In the genomic region with DNA sequence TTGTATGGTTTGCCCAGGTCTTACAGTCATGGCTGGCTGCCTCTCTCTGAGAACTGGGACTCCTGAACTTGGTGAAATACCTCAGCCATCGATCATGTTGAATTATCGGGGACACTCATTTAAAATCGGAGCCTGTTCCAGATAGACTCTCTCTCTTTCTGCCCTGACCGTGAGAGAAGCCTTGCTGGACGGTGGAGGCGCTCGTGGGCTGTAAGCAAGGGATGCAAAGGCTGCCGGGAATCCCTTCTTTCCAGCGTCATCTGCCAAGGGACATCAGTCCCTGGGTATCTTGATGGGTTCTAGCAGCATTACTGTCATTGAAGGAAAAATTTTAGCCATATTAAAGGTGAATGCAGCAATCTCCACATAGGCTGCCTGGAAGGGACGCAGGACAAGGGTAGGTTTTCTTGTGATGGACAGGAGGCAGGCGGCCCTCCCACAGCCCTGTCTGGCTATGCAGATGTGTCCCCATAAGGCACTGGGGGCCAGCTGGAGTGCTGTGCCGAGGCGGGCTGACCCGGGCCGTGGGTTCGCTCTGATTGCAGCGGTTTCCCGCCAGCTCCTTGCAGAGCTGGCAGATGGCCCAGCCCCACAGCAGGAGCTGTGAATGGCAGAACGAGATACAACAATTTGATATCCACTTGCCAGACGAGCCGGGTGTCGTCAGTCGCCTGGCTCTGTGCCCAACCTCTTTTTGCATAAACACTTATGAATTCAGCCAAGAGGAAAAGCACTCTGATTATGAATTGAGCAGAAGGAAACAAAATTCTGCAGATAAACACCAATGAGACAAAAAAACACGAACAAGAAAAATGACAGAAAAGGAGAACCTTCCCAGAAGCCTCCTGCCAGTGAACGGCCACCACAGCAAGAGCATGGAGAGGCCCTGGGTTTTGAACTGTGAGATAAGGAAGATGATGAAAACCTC, we compare ENCODE assay signal across 8 cellular contexts.
DNase-seq lines count a peak whose midpoint lies in the region; ATAC-seq and TF ChIP-seq lines count a peak whose summit lies in the region.
"Not testable (repeated sequence)": the region's sequence is repeated elsewhere in the genome, so short reads cannot be mapped to it uniquely, and the experiment has no call there.

No MANE protein-coding gene starts in this region.

- H3K27me3 ChIP-seq in SK-N-SH (ENCODE audit: insufficient read depth): not testable (repeated sequence)
- H3K27me3 ChIP-seq in heart right ventricle (peaks cover 0 to 15% (median 4%) of the 10 kb centered on the region in 7 donors), spleen (replicated peaks in 1 of 7) (peaks cover 0 to 49% (median 4%) of the 10 kb centered on the region in 7 donors)

- H3K27ac ChIP-seq in SK-N-SH (ENCODE audit: low read depth in 2 of 2, low read length in 1 of 2) (peak overlapping the region in 1 of 2 experiments; percentile 96; a peak in 2 of 4 replicates), heart right ventricle (peak overlapping the region in 1 of 10 donors; percentile 51), spleen (peak overlapping the region in 4 of 8 donors; percentile 20 to 46 (median 35))

- H3K4me1 ChIP-seq in SK-N-SH (ENCODE audit: control insufficient read depth in 1 of 2, insufficient read depth in 2 of 2, low read depth in 1 of 2, low read length in 1 of 2) (peaks cover 0 to 15% of the 10 kb centered on the region in 2 experiments; a peak in 1 of 4 replicates), heart right ventricle (peaks cover 0 to 11% (median 4%) of the 10 kb centered on the region in 9 donors), spleen (peaks cover 0 to 13% (median 2%) of the 10 kb centered on the region in 6 donors)

- not testable (repeated sequence) for H3K36me3 ChIP-seq in SK-N-SH (replicated peaks in 1 of 2; ENCODE audit: control insufficient read depth in 1 of 2, insufficient read depth in 2 of 2, low read length in 1 of 2); heart right ventricle; spleen

- DNase-seq in DMS 273 (lab: John Stamatoyannopoulos, UW; ENCODE audit: unreplicated experiment) (peak; percentile 93), KBM-7 (peak; percentile 75), NCI-H2196 treated with DMSO at 0.1 percent for 48 hours (lab: John Stamatoyannopoulos, UW; ENCODE audit: unreplicated experiment) (peak; percentile 32), SK-N-SH (peak; percentile 73), MCF 10A (ENCODE audit: unreplicated experiment) (peak; percentile 43), heart right ventricle (peak; percentile 41 to 82), mesothelial cell of epicardium (ENCODE audit: low spot score in 2 of 2, unreplicated experiment in 2 of 2) (peak; percentile 39 to 53), spleen (peak; percentile 78)

- WGBS in SK-N-SH (ENCODE audit: low lambda C conversion rate): 6% methylated on average over 21 of the region's 25 CpGs
- WGBS in heart right ventricle, 2 donors: 11 to 12% methylated on average over 25 of the region's 25 CpGs
- 19 to 23% (median 21%) methylated on average over 25 of the region's 25 CpGs for WGBS in spleen, 5 donors

- not testable (repeated sequence) for H3K4me1 Mint-ChIP-seq in MCF 10A (ENCODE audit: insufficient read depth, unreplicated experiment)
- peaks cover 28% of the 10 kb centered on the region for H3K4me1 Mint-ChIP-seq in mesothelial cell of epicardium

- ATAC-seq in heart right ventricle: not testable (repeated sequence)

- not testable (repeated sequence) for TF ChIP-seq CTCF in SK-N-SH (IDR thresholded peaks at IDR 0.05); MCF 10A (IDR thresholded peaks at IDR 0.05; ENCODE audit: unreplicated experiment); mesothelial cell of epicardium (IDR thresholded peaks at IDR 0.05; ENCODE audit: unreplicated experiment); spleen (IDR thresholded peaks at IDR 0.05 in 8 of 11, conservative IDR thresholded peaks at IDR 0.05 in 3 of 11)
- peak in 1 of 9 donors; percentile 12 for TF ChIP-seq CTCF in heart right ventricle (IDR thresholded peaks at IDR 0.05)

- peak; percentile 38 for TF ChIP-seq RAD21 in SK-N-SH (IDR thresholded peaks at IDR 0.05; ENCODE audit: low read length)

- not testable (repeated sequence) for H2AFZ ChIP-seq in SK-N-SH (ENCODE audit: low read depth)

- BruUV-seq in MCF 10A (replicated peaks; lab: Mats Ljungman, UMichigan): not testable (repeated sequence)

- intact Hi-C loops in MCF 10A (cut with micrococcal nuclease); heart right ventricle (cut with DNase I); spleen (cut with DNase I; ENCODE audit: low total_unique reads): not testable (repeated sequence)

- H3F3A ChIP-seq in SK-N-SH (replicated peaks; ENCODE audit: insufficient read depth): not testable (repeated sequence)

- not testable (repeated sequence) for H3K9ac ChIP-seq in SK-N-SH

- not testable (repeated sequence) for H3K4me3 ChIP-seq in SK-N-SH (ENCODE audit: low read depth in 2 of 2, low read length in 1 of 2); spleen
- peak overlapping the region in 5 of 10 donors; percentile 8 to 28 (median 17) for H3K4me3 ChIP-seq in heart right ventricle

- not testable (repeated sequence) for H3K27ac Mint-ChIP-seq in MCF 10A (ENCODE audit: low read depth, unreplicated experiment)
- peak overlapping the region; percentile 84 for H3K27ac Mint-ChIP-seq in mesothelial cell of epicardium

- in situ Hi-C loops in KBM-7 (cut with MboI; ENCODE audit: low pct_unique_long_range_greater_than_20kb, low sequenced_read_pairs): not testable (repeated sequence)

- not testable (repeated sequence) for TF ChIP-seq POLR2A in spleen (IDR thresholded peaks at IDR 0.05)

- POLR2A ChIA-PET in SK-N-SH (lab: Yijun Ruan, JAX): interaction anchor here (0.6 kb wide), 1 partner anchor 20 kb away, joined by 3 read pairs; no protein-coding TSS in a partner anchor
- POLR2A ChIA-PET in MCF 10A (lab: Yijun Ruan, JAX): not testable (repeated sequence)

- H3K4me3 Mint-ChIP-seq in MCF 10A (ENCODE audit: unreplicated experiment); mesothelial cell of epicardium: not testable (repeated sequence)

- not testable (repeated sequence) for H3K9me3 Mint-ChIP-seq in MCF 10A (ENCODE audit: unreplicated experiment); mesothelial cell of epicardium

- H3K4me2 ChIP-seq in SK-N-SH: peak overlapping the region; percentile 33; the same call in 1 of the 2 replicates

- H3K79me2 ChIP-seq in SK-N-SH (ENCODE audit: insufficient read depth): not testable (repeated sequence)

- not testable (repeated sequence) for H3K36me3 Mint-ChIP-seq in MCF 10A (ENCODE audit: insufficient read depth, unreplicated experiment); mesothelial cell of epicardium

- H3K27me3 Mint-ChIP-seq in MCF 10A (ENCODE audit: insufficient read depth, unreplicated experiment) (peaks cover 84% of the 10 kb centered on the region), mesothelial cell of epicardium (ENCODE audit: low read depth) (peaks cover 18% of the 10 kb centered on the region)

- not testable (repeated sequence) for H3K9me2 ChIP-seq in SK-N-SH

- 0 out of 4 replicates have a peak, but pooled peaks of 1 of the 2 experiments have one; percentile 24 for TF ChIP-seq EP300 in SK-N-SH (IDR thresholded peaks at IDR 0.05; ENCODE audit: borderline replicate concordance in 1 of 2, low read depth in 1 of 2, low read length in 1 of 2)

- CTCF ChIA-PET in SK-N-SH (lab: Yijun Ruan, JAX): interaction anchor here (1.1 to 1.9 kb wide), 2 partner anchors 20 to 129 kb away, joined by 3 to 5 read pairs; no protein-coding TSS in a partner anchor
- CTCF ChIA-PET in MCF 10A (lab: Yijun Ruan, JAX): interaction anchor here (0.6 kb wide), 1 partner anchor 483 kb away, joined by 4 read pairs; no protein-coding TSS in a partner anchor

- H4K20me1 ChIP-seq in SK-N-SH (ENCODE audit: insufficient read depth): not testable (repeated sequence)

- not testable (repeated sequence) for H3K9me3 ChIP-seq in SK-N-SH, heart right ventricle, spleen

TF ChIP-seq in SK-N-SH, 30 proteins besides CTCF, POLR2A, EP300 and RAD21:
- TF ChIP-seq MXI1 (IDR thresholded peaks at IDR 0.05; ENCODE audit: low read depth, low read length) (peak; percentile 38; the same call in 1 of the 2 replicates), GATA2 (CRISPR knock-in tag; IDR thresholded peaks at IDR 0.05) (peak; percentile 74), NFIC (IDR thresholded peaks at IDR 0.05; ENCODE audit: borderline replicate concordance) (0 out of 2 replicates have a peak, but pooled peaks have one; percentile 10)
- TF ChIP-seq, protein P1, sequence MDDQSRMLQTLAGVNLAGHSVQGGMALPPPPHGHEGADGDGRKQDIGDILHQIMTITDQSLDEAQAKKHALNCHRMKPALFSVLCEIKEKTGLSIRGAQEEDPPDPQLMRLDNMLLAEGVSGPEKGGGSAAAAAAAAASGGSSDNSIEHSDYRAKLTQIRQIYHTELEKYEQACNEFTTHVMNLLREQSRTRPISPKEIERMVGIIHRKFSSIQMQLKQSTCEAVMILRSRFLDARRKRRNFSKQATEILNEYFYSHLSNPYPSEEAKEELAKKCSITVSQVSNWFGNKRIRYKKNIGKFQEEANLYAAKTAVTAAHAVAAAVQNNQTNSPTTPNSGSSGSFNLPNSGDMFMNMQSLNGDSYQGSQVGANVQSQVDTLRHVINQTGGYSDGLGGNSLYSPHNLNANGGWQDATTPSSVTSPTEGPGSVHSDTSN (IDR thresholded peaks at IDR 0.05): 0 out of 2 replicates have a peak, but pooled peaks have one; percentile 8
TF ChIP-seq in SK-N-SH: peak in this region for 4; not testable (repeated sequence) for 26.

Comparison
In these comparisons a context has a peak if more than half of its experiments do, and no peak if none do; other contexts are left out.
1. DNase-seq: peak in every context shown above with its lines; median percentile 93 in DMS 273; 78 in spleen; 75 in KBM-7; 73 in SK-N-SH; 62 in heart right ventricle; 46 in mesothelial cell of epicardium; 43 in MCF 10A; 32 in NCI-H2196 treated with DMSO at 0.1 percent for 48 hours.